8 cellular contexts compared by ENCODE assay signal in the genomic region with DNA sequence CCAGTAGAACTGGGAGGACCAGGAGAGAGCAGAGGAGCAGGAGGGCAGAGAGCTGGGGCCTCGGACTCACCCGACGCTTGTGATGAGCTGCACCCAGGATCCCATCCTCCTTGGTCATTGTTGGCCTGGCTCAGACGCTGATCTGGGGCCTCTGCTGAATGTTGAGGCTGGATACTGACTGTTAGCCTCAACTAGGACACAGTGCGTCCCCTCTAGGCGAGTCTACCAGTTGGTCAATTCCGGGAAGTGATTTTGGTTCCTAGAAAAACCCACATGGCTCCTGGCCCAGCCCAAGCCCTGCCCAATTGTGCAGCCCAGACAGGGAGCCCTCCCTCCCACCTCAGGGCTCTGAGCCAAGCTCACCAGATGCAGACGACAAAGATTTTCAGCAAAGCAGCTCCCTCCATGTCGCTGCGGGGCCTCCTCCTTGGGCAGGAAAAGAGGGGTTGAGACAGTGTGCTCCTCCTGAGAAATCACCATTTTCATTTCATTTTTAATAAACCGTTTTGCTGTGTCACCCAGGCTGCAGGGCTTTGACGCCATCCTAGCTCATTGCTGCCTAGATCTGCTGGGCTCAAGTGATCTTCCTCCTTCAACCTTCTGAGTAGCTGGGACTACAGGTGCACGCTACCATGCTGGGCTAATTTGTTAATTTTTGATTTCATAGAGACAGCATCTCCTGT. TPM values are rescaled to one million over a fixed set of nuclear protein-coding genes. Genes with fewer than 3 reads are reported as not detected.
DNase-seq lines count a peak whose midpoint lies in the region; ATAC-seq, FAIRE-seq and TF ChIP-seq lines count a peak whose summit lies in the region.

A gene with protein sequence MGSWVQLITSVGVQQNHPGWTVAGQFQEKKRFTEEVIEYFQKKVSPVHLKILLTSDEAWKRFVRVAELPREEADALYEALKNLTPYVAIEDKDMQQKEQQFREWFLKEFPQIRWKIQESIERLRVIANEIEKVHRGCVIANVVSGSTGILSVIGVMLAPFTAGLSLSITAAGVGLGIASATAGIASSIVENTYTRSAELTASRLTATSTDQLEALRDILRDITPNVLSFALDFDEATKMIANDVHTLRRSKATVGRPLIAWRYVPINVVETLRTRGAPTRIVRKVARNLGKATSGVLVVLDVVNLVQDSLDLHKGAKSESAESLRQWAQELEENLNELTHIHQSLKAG (minus strand): TSS at position 180 of the 683 bp plus-strand sequence. CDS start 75 bp downstream, at position 105.

- ATAC-seq in stimulated activated naive CD8-positive, alpha-beta T cell treated with anti-CD3 and anti-CD28 coated beads, Interleukin-15, amount 100 ng/mL, for 72 hours = peak; percentile 8
- ATAC-seq in stimulated activated naive CD8-positive, alpha-beta T cell treated with anti-CD3 and anti-CD28 coated beads, Interleukin-15, Interleukin-2, amounts not matched to agents 100 U/mL and 50 U/mL, for 24 hours = no peak
- peak; percentile 66 for ATAC-seq in mucosa of descending colon
- ATAC-seq in aorta (ENCODE audit: low FRiP score) = peak; percentile 83

- no peaks in the 10 kb centered on the region for H3K27me3 ChIP-seq in aorta (ENCODE audit: control insufficient read depth in 1 of 2, insufficient read depth in 2 of 2, low read length in 1 of 2)

- peaks cover 37% of the 10 kb centered on the region for H3K4me1 Mint-ChIP-seq in stimulated activated naive CD8-positive, alpha-beta T cell treated with anti-CD3 and anti-CD28 coated beads, Interleukin-15, amount 100 ng/mL, for 72 hours

- H3K9me3 Mint-ChIP-seq in stimulated activated naive CD8-positive, alpha-beta T cell treated with anti-CD3 and anti-CD28 coated beads, Interleukin-15, amount 100 ng/mL, for 72 hours = no peaks in the 10 kb centered on the region

- H3K27ac ChIP-seq in aorta (ENCODE audit: low read depth in 1 of 2, low read length in 2 of 2) = no peak within 1 kb of the TSS

- H3K9me3 ChIP-seq in mucosa of descending colon (no peaks in the 10 kb centered on the region), aorta (ENCODE audit: control insufficient read depth, low read length) (no peaks in the 10 kb centered on the region)

- H3K27me3 Mint-ChIP-seq in stimulated activated naive CD8-positive, alpha-beta T cell treated with anti-CD3 and anti-CD28 coated beads, Interleukin-15, amount 100 ng/mL, for 72 hours = peaks cover 16% of the 10 kb centered on the region

- no peak within 1 kb of the TSS for H3K4me3 Mint-ChIP-seq in stimulated activated naive CD8-positive, alpha-beta T cell treated with anti-CD3 and anti-CD28 coated beads, Interleukin-15, amount 100 ng/mL, for 72 hours

- peaks cover 5% of the 10 kb centered on the region for H3K4me1 ChIP-seq in mucosa of descending colon (ENCODE audit: low read depth)
- H3K4me1 ChIP-seq in aorta (ENCODE audit: control insufficient read depth in 1 of 2, insufficient read depth in 2 of 2, low read length in 2 of 2) = no peaks in the 10 kb centered on the region

- TF ChIP-seq CTCF in mucosa of descending colon (IDR thresholded peaks at IDR 0.05) = no peak

- no peaks in the 10 kb centered on the region for H3K36me3 ChIP-seq in mucosa of descending colon (ENCODE audit: low read depth)
- H3K36me3 ChIP-seq in aorta (ENCODE audit: control insufficient read depth in 1 of 2, insufficient read depth in 2 of 2, low read length in 1 of 2) = no peaks in the 10 kb centered on the region

- WGBS in aorta, 2 donors = 29 to 35% methylated on average over 13 of the region's 13 CpGs

- intact Hi-C loops in mucosa of descending colon (cut with DNase I, micrococcal nuclease) (no loop called here), aorta (cut with DNase I) (no loop called here)

- H3K4me3 ChIP-seq in mucosa of descending colon (no peak within 1 kb of the TSS), aorta (ENCODE audit: low read length in 2 of 2) (no peak within 1 kb of the TSS)

- FAIRE-seq in endometrium (lab: Jason Lieb, UNC) = peak; percentile 23

- peak within 1 kb of the TSS; percentile 45 to 67 for H3K27ac Mint-ChIP-seq in stimulated activated naive CD8-positive, alpha-beta T cell treated with anti-CD3 and anti-CD28 coated beads, Interleukin-15, amount 100 ng/mL, for 72 hours

- no peak for DNase-seq in stimulated activated naive CD8-positive, alpha-beta T cell treated with anti-CD3 and anti-CD28 coated beads, Interleukin-15, amount 100 ng/mL, for 72 hours
- no peak for DNase-seq in stimulated activated naive CD8-positive, alpha-beta T cell treated with anti-CD3 and anti-CD28 coated beads, Interleukin-15, Interleukin-2, amounts not matched to agents 100 U/mL and 50 U/mL, for 24 hours
- peak; percentile 64 to 76 (median 65) for DNase-seq in mucosa of descending colon
- DNase-seq in aorta = peak; percentile 73 to 88
- no peak for DNase-seq in HuH-7 (ENCODE audit: low spot score)
- DNase-seq in activated CD4-positive, alpha-beta T cell treated with anti-CD3 and anti-CD28 coated beads for 48 hours = no peak
- DNase-seq in activated CD4-positive, CD25-positive, alpha-beta regulatory T cell treated with anti-CD3 and anti-CD28 coated beads, Interleukin-2, amount 50 U/mL, for 72 hours = no peak

RNA-seq across cellular contexts. Expression of the gene that starts here (rescaled TPM):
- 1 to 10 TPM; 1.7 to 4.3 (median 2.7) TPM for total RNA-seq in mucosa of descending colon
- 10 to 100 TPM in 1 of 2 donors, 1 to 10 TPM in 1; 7.0 to 10.5 TPM for total RNA-seq in aorta
- polyA plus RNA-seq in aorta = 1 to 10 TPM in 1 of 2 donors, under 1 TPM in 1; 0.82 to 1.8 TPM

Comparison
In these comparisons a context has a peak if more than half of its experiments do, and no peak if none do; other contexts are left out.
1. DNase-seq: peak in mucosa of descending colon (3 of 3) and aorta (2 of 2); none in stimulated activated naive CD8-positive, alpha-beta T cell treated with anti-CD3 and anti-CD28 coated beads, Interleukin-15, amount 100 ng/mL, for 72 hours (0 of 2), stimulated activated naive CD8-positive, alpha-beta T cell treated with anti-CD3 and anti-CD28 coated beads, Interleukin-15, Interleukin-2, amounts not matched to agents 100 U/mL and 50 U/mL, for 24 hours (single experiment), HuH-7 (single experiment), activated CD4-positive, alpha-beta T cell treated with anti-CD3 and anti-CD28 coated beads for 48 hours (single experiment) and activated CD4-positive, CD25-positive, alpha-beta regulatory T cell treated with anti-CD3 and anti-CD28 coated beads, Interleukin-2, amount 50 U/mL, for 72 hours (single experiment).